21 cellular contexts compared by ENCODE assay signal in the genomic region with DNA sequence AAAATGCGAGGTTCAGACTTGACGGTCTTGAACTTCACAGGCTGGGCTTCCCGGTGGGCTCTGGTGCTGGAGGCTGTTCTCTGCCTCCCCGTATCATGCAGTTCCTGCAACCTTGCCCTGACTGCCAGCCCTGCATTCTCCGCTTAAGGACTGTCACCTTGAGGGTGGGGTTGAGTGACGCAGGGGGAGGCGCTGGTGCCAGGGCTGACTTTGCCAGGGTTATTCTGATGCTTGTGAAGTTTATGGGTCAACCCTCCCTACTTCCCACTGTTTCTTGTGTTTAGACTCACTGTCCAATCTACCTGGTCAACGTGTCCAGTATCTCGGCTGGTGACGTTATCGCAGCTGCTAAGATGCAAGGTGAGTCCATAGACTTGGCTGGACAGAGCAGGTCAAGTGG.
"Had no signal": no experiment of that assay in that cellular context is flagged by ENCODE, and none has a peak within 500 bp of the region (broad histone marks: within the 10 kb centered on the region; RNA-seq: fewer than 3 reads in every experiment).

No MANE protein-coding gene starts in this region.

- H3K9me3 Mint-ChIP-seq: mesothelial cell of epicardium; naive thymus-derived CD4-positive, alpha-beta T cell; nephron; neural progenitor cell; stimulated activated effector memory CD8-positive, alpha-beta T cell treated with anti-CD3 and anti-CD28 coated beads, Interleukin-12 subunit alpha, Interleukin-12 subunit beta, amount 100 ng/mL, for 72 hours; type B pancreatic cell had no signal

- H3K9ac ChIP-seq: neural progenitor cell had no signal

- H2AFZ ChIP-seq: neural progenitor cell had no signal

- H3K36me3 ChIP-seq: gastrocnemius medialis, neural progenitor cell, ovary, stomach, tibial artery had no signal

- H3K27ac ChIP-seq: epithelial cell of prostate, gastrocnemius medialis, neural progenitor cell, ovary, psoas muscle, stomach, tibial artery had no signal

- H3K27me3 Mint-ChIP-seq: type B pancreatic cell had no signal

- H3K4me2 ChIP-seq: neural progenitor cell had no signal

- H3K4me1 ChIP-seq: gastrocnemius medialis, neural progenitor cell, psoas muscle, stomach, tibial artery had no signal

- H3K4me3 Mint-ChIP-seq: mesothelial cell of epicardium; naive thymus-derived CD4-positive, alpha-beta T cell; nephron; neural progenitor cell; stimulated activated effector memory CD8-positive, alpha-beta T cell treated with anti-CD3 and anti-CD28 coated beads, Interleukin-12 subunit alpha, Interleukin-12 subunit beta, amount 100 ng/mL, for 72 hours; type B pancreatic cell had no signal

- H3K27me3 ChIP-seq: dorsolateral prefrontal cortex, neural progenitor cell, ovary had no signal

- H3K36me3 Mint-ChIP-seq: mesothelial cell of epicardium; naive thymus-derived CD4-positive, alpha-beta T cell; stimulated activated effector memory CD8-positive, alpha-beta T cell treated with anti-CD3 and anti-CD28 coated beads, Interleukin-12 subunit alpha, Interleukin-12 subunit beta, amount 100 ng/mL, for 72 hours; type B pancreatic cell had no signal

- H3K4me3 ChIP-seq: dorsolateral prefrontal cortex, gastrocnemius medialis, neural progenitor cell, ovary, psoas muscle, stomach, tibial artery had no signal

- DNase-seq: dorsolateral prefrontal cortex; effector CD4-positive, alpha-beta T cell; gastrocnemius medialis; kidney; mesenchymal stem cell; ovary; psoas muscle; stimulated activated CD4-positive, alpha-beta T cell treated with anti-CD3 and anti-CD28 coated beads, Interleukin-2, amount 100 ng/mL, for 24 hours; stimulated activated CD4-positive, alpha-beta T cell treated with anti-CD3 and anti-CD28 coated beads, Interleukin-4, amount 100 ng/mL, for 24 hours; stimulated activated naive CD4-positive, alpha-beta T cell treated with Interleukin-2 at 50 U/mL for 16 hours; stomach; tibial artery had no signal

- H3K9me3 ChIP-seq: gastrocnemius medialis, ovary, psoas muscle, stomach, tibial artery had no signal

- H3K27ac Mint-ChIP-seq: mesothelial cell of epicardium; naive thymus-derived CD4-positive, alpha-beta T cell; nephron; neural progenitor cell; stimulated activated effector memory CD8-positive, alpha-beta T cell treated with anti-CD3 and anti-CD28 coated beads, Interleukin-12 subunit alpha, Interleukin-12 subunit beta, amount 100 ng/mL, for 72 hours; type B pancreatic cell had no signal

- ATAC-seq: esophagus mucosa; gastrocnemius medialis; naive thymus-derived CD4-positive, alpha-beta T cell; psoas muscle; sciatic nerve; stimulated activated effector memory CD8-positive, alpha-beta T cell treated with anti-CD3 and anti-CD28 coated beads, Interleukin-12 subunit alpha, Interleukin-12 subunit beta, amount 100 ng/mL, for 72 hours had no signal

- H3K4me1 Mint-ChIP-seq: mesothelial cell of epicardium; naive thymus-derived CD4-positive, alpha-beta T cell; nephron; stimulated activated effector memory CD8-positive, alpha-beta T cell treated with anti-CD3 and anti-CD28 coated beads, Interleukin-12 subunit alpha, Interleukin-12 subunit beta, amount 100 ng/mL, for 72 hours had no signal
